33 cellular contexts compared by ENCODE assay signal in the genomic region with DNA sequence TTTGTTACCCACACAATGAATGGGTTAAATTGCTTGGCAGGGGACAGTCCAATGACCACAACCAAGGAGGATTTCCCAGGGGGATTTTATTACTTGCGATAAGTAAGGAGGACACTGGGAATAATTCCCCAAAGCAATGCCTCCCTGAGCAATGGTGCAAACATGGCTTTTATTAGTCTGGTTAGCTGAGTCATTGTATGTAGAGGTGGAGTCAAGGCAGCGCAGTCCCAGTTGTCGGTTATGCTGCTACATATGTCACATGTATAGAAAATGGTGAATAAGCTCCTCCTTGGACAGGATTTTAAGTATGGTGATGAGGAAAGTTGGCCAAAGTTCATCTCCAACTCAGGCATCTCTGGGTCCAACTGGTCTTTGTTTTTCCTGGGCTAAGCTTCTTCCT. TPM values are rescaled to one million over a fixed set of nuclear protein-coding genes. Genes with fewer than 3 reads are reported as not detected.
"Had no signal": no experiment of that assay in that cellular context is flagged by ENCODE, and none has a peak within 500 bp of the region (broad histone marks: within the 10 kb centered on the region; RNA-seq: fewer than 3 reads in every experiment).

No MANE protein-coding gene starts in this region.

- H3K9me3 ChIP-seq: ascending aorta had no signal

- DNase-seq: activated B cell treated with CpG ODN at 0.5 μM for 24 hours; activated CD4-positive, alpha-beta memory T cell treated with anti-CD3 and anti-CD28 coated beads for 36 hours; activated CD4-positive, alpha-beta T cell treated with anti-CD3 and anti-CD28 coated beads for 4 hours; activated CD4-positive, alpha-beta T cell treated with anti-CD3 and anti-CD28 coated beads, Interleukin-2, amount 10 ng/mL, durations not matched to agents 24 days and 14 days; activated CD4-positive, alpha-beta T cell treated with anti-CD3 and anti-CD28 coated beads, Interleukin-2, amount 50 U/mL, for 1 hour; activated CD4-positive, alpha-beta T cell treated with anti-CD3 and anti-CD28 coated beads, Interleukin-2, amount 50 U/mL, for 4 hours; activated CD4-positive, CD25-positive, alpha-beta regulatory T cell treated with anti-CD3 and anti-CD28 coated beads, Interleukin-2, amount 50 U/mL, for 72 hours; activated CD8-positive, alpha-beta memory T cell treated with anti-CD3 and anti-CD28 coated beads for 24 hours; activated CD8-positive, alpha-beta memory T cell treated with anti-CD3 and anti-CD28 coated beads, Interleukin-2, amount 10 ng/mL, durations not matched to agents 7 days and 5 days; activated CD8-positive, alpha-beta memory T cell treated with anti-CD3 and anti-CD28 coated beads, Interleukin-2, amount 50 U/mL, for 48 hours; activated CD8-positive, alpha-beta T cell treated with anti-CD3 and anti-CD28 coated beads, Interleukin-2, amount 10 ng/mL, durations not matched to agents 7 days and 5 days; activated effector memory CD4-positive, alpha-beta T cell treated with Interleukin-2 at 50 U/mL for 16 hours; activated gamma-delta T cell; activated naive CD4-positive, alpha-beta T cell treated with anti-CD3 and anti-CD28 coated beads, Interleukin-2, amount 10 ng/mL, durations not matched to agents 7 days and 5 days; activated naive CD4-positive, alpha-beta T cell treated with Interleukin-2 at 50 U/mL for 16 hours; activated naive CD8-positive, alpha-beta T cell treated with anti-CD3 and anti-CD28 coated beads, Interleukin-2, amount 10 ng/mL, durations not matched to agents 7 days and 5 days; activated naive CD8-positive, alpha-beta T cell treated with anti-CD3 and anti-CD28 coated beads, Interleukin-2, amount 50 U/mL, for 24 hours; activated T-cell treated with anti-CD3 and anti-CD28 coated beads, Interleukin-2, amount 50 U/mL, for 24 hours; activated T-cell treated with anti-CD3 and anti-CD28 coated beads, Interleukin-2, amount 50 U/mL, for 48 hours; amygdala; anterior cingulate cortex; caudate nucleus; cerebellar nuclear complex; T-helper 2 cell; T-helper 9 cell had no signal

- ATAC-seq: activated CD8-positive, alpha-beta memory T cell treated with anti-CD3 and anti-CD28 coated beads, Interleukin-2, amount 10 ng/mL, durations not matched to agents 7 days and 5 days; activated CD8-positive, alpha-beta T cell treated with anti-CD3 and anti-CD28 coated beads, Interleukin-2, amount 10 ng/mL, durations not matched to agents 7 days and 5 days; activated naive CD8-positive, alpha-beta T cell treated with anti-CD3 and anti-CD28 coated beads, Interleukin-2, amount 50 U/mL, for 24 hours had no signal

- H3K4me3 ChIP-seq: ascending aorta, cardiac muscle cell had no signal

- H3K27ac ChIP-seq: ascending aorta, cardiac muscle cell, VCaP had no signal

- FAIRE-seq: bronchial epithelial cell, TTC549 had no signal

- H3K27me3 ChIP-seq: ascending aorta had no signal

- H3K36me3 ChIP-seq: ascending aorta, cardiac muscle cell had no signal

RNA-seq across cellular contexts. Expression of a gene that starts 6.2 kb away (rescaled TPM):
- total RNA-seq: activated B cell treated with CpG ODN at 0.5 μM for 24 hours; activated CD4-positive, alpha-beta T cell treated with anti-CD3 and anti-CD28 coated beads, Interleukin-2, amount 10 ng/mL, durations not matched to agents 24 days and 14 days; activated CD8-positive, alpha-beta memory T cell treated with anti-CD3 and anti-CD28 coated beads, Interleukin-2, amount 10 ng/mL, durations not matched to agents 7 days and 5 days; activated naive CD8-positive, alpha-beta T cell treated with anti-CD3 and anti-CD28 coated beads, Interleukin-2, amount 10 ng/mL, durations not matched to agents 7 days and 5 days; ascending aorta; bronchial epithelial cell; cardiac muscle cell; chondrocyte had no signal
- polyA plus RNA-seq: cardiac muscle cell had no signal

RNA-seq across cellular contexts. Expression of a gene that starts 46.4 kb away (rescaled TPM):
- total RNA-seq: activated CD4-positive, alpha-beta memory T cell treated with anti-CD3 and anti-CD28 coated beads for 36 hours; ascending aorta; bronchial epithelial cell; cardiac muscle cell; chondrocyte had no signal
- polyA plus RNA-seq: adipose tissue, cardiac muscle cell had no signal

RNA-seq across cellular contexts. Expression of a gene that starts 52.6 kb away (rescaled TPM):
- total RNA-seq: activated B cell treated with CpG ODN at 0.5 μM for 24 hours; activated CD4-positive, alpha-beta memory T cell treated with anti-CD3 and anti-CD28 coated beads for 36 hours; activated CD4-positive, alpha-beta T cell treated with anti-CD3 and anti-CD28 coated beads, Interleukin-2, amount 10 ng/mL, durations not matched to agents 24 days and 14 days; activated CD8-positive, alpha-beta memory T cell treated with anti-CD3 and anti-CD28 coated beads, Interleukin-2, amount 10 ng/mL, durations not matched to agents 7 days and 5 days; activated CD8-positive, alpha-beta T cell treated with anti-CD3 and anti-CD28 coated beads, Interleukin-2, amount 10 ng/mL, durations not matched to agents 7 days and 5 days; activated naive CD8-positive, alpha-beta T cell treated with anti-CD3 and anti-CD28 coated beads, Interleukin-2, amount 10 ng/mL, durations not matched to agents 7 days and 5 days; activated T-helper 2 cell treated with anti-CD3 and anti-CD28 coated beads, Interferon-gamma antibody, Interleukin-2, Interleukin-4, amounts not matched to agents 10 μg/mL and 5 μg/mL and 100 μg/mL, durations not matched to agents 14 hours and 24 hours and 36 hours; ascending aorta; cardiac muscle cell; chondrocyte had no signal
- polyA plus RNA-seq: cardiac muscle cell had no signal
